16 cellular contexts compared by ENCODE assay signal in genomic region chr9:88976186-88976887, GRCh38. TPM values are rescaled to one million over a fixed set of nuclear protein-coding genes. Genes with fewer than 3 reads are reported as not detected.
"Had no signal": no experiment of that assay in that cellular context is flagged by ENCODE, and none has a peak within 500 bp of the region (broad histone marks: within the 10 kb centered on the region; RNA-seq: fewer than 3 reads in every experiment).

No MANE protein-coding gene starts in this region.

- H3K9me3 ChIP-seq: mucosa of descending colon, prostate gland, right lobe of liver, vagina had no signal

- DNase-seq: activated CD4-positive, alpha-beta T cell treated with anti-CD3 and anti-CD28 coated beads for 1 hour; activated naive CD4-positive, alpha-beta T cell treated with anti-CD3 and anti-CD28 coated beads, Interleukin-2, amount 50 U/mL, for 16 hours; amygdala; brain microvascular endothelial cell; cerebellar nuclear complex; immature natural killer cell; mammary epithelial cell; mucosa of descending colon; naive thymus-derived CD8-positive, alpha-beta T cell; nucleus accumbens; SHP77; stomach; T-helper 17 cell had no signal

- H3K4me3 ChIP-seq: mucosa of descending colon, prostate gland, right lobe of liver, stomach, vagina had no signal

- H3K27ac Mint-ChIP-seq: immature natural killer cell; naive thymus-derived CD8-positive, alpha-beta T cell; T-helper 17 cell had no signal

- H3K4me1 ChIP-seq: prostate gland, right lobe of liver, stomach had no signal

- H3K4me3 Mint-ChIP-seq: immature natural killer cell; naive thymus-derived CD8-positive, alpha-beta T cell; T-helper 17 cell had no signal

- H3K9me3 Mint-ChIP-seq: immature natural killer cell; naive thymus-derived CD8-positive, alpha-beta T cell had no signal

- ATAC-seq: mucosa of descending colon; naive thymus-derived CD8-positive, alpha-beta T cell; right lobe of liver; T-helper 17 cell had no signal

- H3K36me3 Mint-ChIP-seq: immature natural killer cell; naive thymus-derived CD8-positive, alpha-beta T cell had no signal

- H3K27ac ChIP-seq: brain microvascular endothelial cell, prostate gland, right lobe of liver, stomach, vagina had no signal

- H3K4me1 Mint-ChIP-seq: immature natural killer cell; naive thymus-derived CD8-positive, alpha-beta T cell; T-helper 17 cell had no signal

- H3K27me3 ChIP-seq: brain microvascular endothelial cell, right lobe of liver, stomach, vagina had no signal

- H3K36me3 ChIP-seq: brain microvascular endothelial cell, prostate gland, right lobe of liver, stomach, vagina had no signal

RNA-seq across cellular contexts. Expression of gene S1PR3, which starts 14.9 kb away (rescaled TPM):
- total RNA-seq: naive thymus-derived CD8-positive, alpha-beta T cell had no signal
- polyA plus RNA-seq: naive thymus-derived CD8-positive, alpha-beta T cell had no signal
